In genomic region chr14:104341532-104342434, GRCh38 we compare ENCODE assay signal across 9 cellular contexts.
DNase-seq lines count a peak whose midpoint lies in the region; ATAC-seq and TF ChIP-seq lines count a peak whose summit lies in the region.
"Had no signal": no experiment of that assay in that cellular context is flagged by ENCODE, and none has a peak within 500 bp of the region (broad histone marks: within the 10 kb centered on the region; RNA-seq: fewer than 3 reads in every experiment).

No MANE protein-coding gene starts in this region.

- no peak overlapping the region for H3K4me3 ChIP-seq in OCI-LY7 (ENCODE audit: low read depth, low read length, poor library complexity, severe bottlenecking)
- H3K4me3 ChIP-seq in smooth muscle cell = no peak overlapping the region
- H3K4me3 ChIP-seq in esophagus squamous epithelium = no peak overlapping the region

- H3K27me3 ChIP-seq in foreskin keratinocyte (no peaks in the 10 kb centered on the region), smooth muscle cell (ENCODE audit: low read depth) (peaks cover 25% of the 10 kb centered on the region), esophagus squamous epithelium (peaks cover 0 to 61% (median 3%) of the 10 kb centered on the region in 4 donors)

- no peak overlapping the region for H3K9ac ChIP-seq in smooth muscle cell (ENCODE audit: low read depth)

- no TSS peak for BruUV-seq in OCI-LY7 (replicated peaks; lab: Mats Ljungman, UMichigan)

- TF ChIP-seq CTCF in OCI-LY7 (conservative IDR thresholded peaks at IDR 0.05; ENCODE audit: low read length) (no peak; the same call in none of the 2 replicates), foreskin keratinocyte (conservative IDR thresholded peaks at IDR 0.05) (peak; percentile 57), smooth muscle cell (IDR thresholded peaks at IDR 0.05; ENCODE audit: borderline replicate concordance, insufficient read depth, poor library complexity, severe bottlenecking) (peak; percentile 57), esophagus squamous epithelium (IDR thresholded peaks at IDR 0.05) (peak in 1 of 6 experiments; percentile 17)

- ATAC-seq in foreskin keratinocyte (peak; percentile 59), GM18511 (IDR thresholded peaks at IDR 0.05; ENCODE audit: unreplicated experiment) (no peak), HG03565 (IDR thresholded peaks at IDR 0.05; ENCODE audit: unreplicated experiment) (no peak)
- ATAC-seq: naive thymus-derived CD8-positive, alpha-beta T cell had no signal

- DNase-seq in activated CD4-positive, alpha-beta T cell treated with anti-CD3 and anti-CD28 coated beads for 48 hours = peak; percentile 69
- DNase-seq in activated CD4-positive, alpha-beta T cell treated with anti-CD3 and anti-CD28 coated beads for 4 hours = no peak
- DNase-seq in OCI-LY7 (ENCODE audit: low spot score) (peak; percentile 44), foreskin keratinocyte (no peak), smooth muscle cell (lab: John Stamatoyannopoulos, UW; ENCODE audit: unreplicated experiment) (no peak), esophagus squamous epithelium (lab: John Stamatoyannopoulos, UW) (no peak)

- POLR2A ChIA-PET in OCI-LY7 (lab: Charles Lee) = no interaction called here

- 32% methylated on average over 27 of the region's 27 CpGs for WGBS in smooth muscle cell (ENCODE audit: low lambda C conversion rate)
- 58 to 72% methylated on average over 15 to 20 of the region's 27 CpGs for WGBS in esophagus squamous epithelium, 2 donors

- H3K4me1 ChIP-seq in OCI-LY7 (ENCODE audit: insufficient read depth, low read length, poor library complexity, severe bottlenecking) (no peaks in the 10 kb centered on the region), foreskin keratinocyte (no peaks in the 10 kb centered on the region), smooth muscle cell (ENCODE audit: low read depth) (no peaks in the 10 kb centered on the region), esophagus squamous epithelium (peaks cover 0 to 13% (median 0%) of the 10 kb centered on the region in 3 donors)

- H3K9me2 ChIP-seq in OCI-LY7 (ENCODE audit: insufficient read depth, low read length) = no peaks in the 10 kb centered on the region

- H3K9me3 ChIP-seq in OCI-LY7 (ENCODE audit: low read length) (no peaks in the 10 kb centered on the region), smooth muscle cell (replicated peaks; ENCODE audit: low read depth) (no peaks in the 10 kb centered on the region), esophagus squamous epithelium (peaks cover 0 to 4% (median 0%) of the 10 kb centered on the region in 3 donors)

- H2AFZ ChIP-seq in OCI-LY7 (ENCODE audit: low read length) (no peak overlapping the region), smooth muscle cell (ENCODE audit: low read depth) (no peak overlapping the region)

- intact Hi-C loops in OCI-LY7 (cut with micrococcal nuclease; ENCODE audit: unreplicated experiment) = no loop called here
- intact Hi-C loops in esophagus squamous epithelium (cut with DNase I) = no loop called here

- no peaks in the 10 kb centered on the region for H3F3A ChIP-seq in smooth muscle cell (ENCODE audit: low read depth)

- no peak for TF ChIP-seq POLR2A in esophagus squamous epithelium (IDR thresholded peaks at IDR 0.05)

- CTCF ChIA-PET in OCI-LY7 (lab: Charles Lee; ENCODE audit: unreplicated experiment) = interaction anchor here (0.6 kb wide), 1 partner anchor 309 kb away, joined by 4 read pairs; no protein-coding TSS in a partner anchor

- H4K20me1 ChIP-seq in OCI-LY7 (ENCODE audit: insufficient read depth, low read length) (no peaks in the 10 kb centered on the region), smooth muscle cell (ENCODE audit: low read depth) (no peaks in the 10 kb centered on the region)

- no peak overlapping the region for H3K4me2 ChIP-seq in OCI-LY7 (ENCODE audit: low read length)
- H3K4me2 ChIP-seq in smooth muscle cell = no peak overlapping the region

- H3K36me3 ChIP-seq in OCI-LY7 (ENCODE audit: insufficient read depth, low read length) (no peaks in the 10 kb centered on the region), smooth muscle cell (ENCODE audit: low read depth) (no peaks in the 10 kb centered on the region), esophagus squamous epithelium (no peaks in the 10 kb centered on the region)

- H3K27ac ChIP-seq in OCI-LY7 (ENCODE audit: low read depth, low read length, poor library complexity, severe bottlenecking) = no peak overlapping the region
- H3K27ac ChIP-seq in foreskin keratinocyte = no peak overlapping the region
- H3K27ac ChIP-seq in smooth muscle cell (ENCODE audit: low read depth) = no peak overlapping the region
- no peak overlapping the region for H3K27ac ChIP-seq in esophagus squamous epithelium

- H3K79me2 ChIP-seq in OCI-LY7 (ENCODE audit: insufficient read depth, low read depth, low read length) (no peaks in the 10 kb centered on the region), smooth muscle cell (ENCODE audit: low read depth) (no peaks in the 10 kb centered on the region)

Comparison
In these comparisons a context has a peak if more than half of its experiments do, and no peak if none do; other contexts are left out.
1. DNase-seq: peak in activated CD4-positive, alpha-beta T cell treated with anti-CD3 and anti-CD28 coated beads for 48 hours (single experiment) and OCI-LY7 (single experiment); none in activated CD4-positive, alpha-beta T cell treated with anti-CD3 and anti-CD28 coated beads for 4 hours (0 of 2), foreskin keratinocyte (0 of 2), smooth muscle cell (single experiment) and esophagus squamous epithelium (single experiment).